In the genomic region with DNA sequence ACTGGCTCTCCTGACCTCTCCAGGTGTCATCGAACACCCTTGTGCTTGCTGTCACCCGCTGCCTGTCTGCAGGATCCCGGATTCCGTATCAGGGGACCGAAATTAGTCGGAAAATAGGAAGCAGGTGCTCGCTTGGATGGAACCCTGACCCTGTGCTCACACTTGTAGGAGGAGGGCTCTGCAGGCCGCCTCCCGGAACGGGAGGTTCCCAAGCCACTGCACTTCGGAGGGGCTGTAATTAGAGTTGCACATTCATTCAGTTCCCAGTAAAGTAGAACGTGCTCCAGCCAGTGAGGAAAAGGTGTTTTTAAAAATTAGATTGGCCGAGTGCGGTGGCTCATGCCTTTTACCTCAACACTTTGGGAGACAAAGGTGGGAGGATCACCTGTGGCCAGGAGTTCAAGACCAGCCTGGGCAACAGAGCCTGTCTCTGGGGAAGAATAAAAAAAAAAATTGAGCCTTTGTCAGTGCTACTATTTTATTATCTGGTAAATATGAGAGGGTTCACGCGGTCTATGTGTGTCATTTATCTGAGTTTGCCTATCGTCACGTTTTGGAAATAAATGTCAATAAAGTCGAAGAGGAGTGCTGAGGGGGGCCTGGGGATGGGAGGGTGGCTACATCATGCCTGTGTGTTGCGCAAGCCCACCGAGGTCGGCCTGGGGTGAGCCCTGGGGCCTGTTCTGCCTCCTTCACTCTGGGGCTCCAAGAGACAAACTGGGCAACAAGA, we compare ENCODE assay signal across 8 cellular contexts. TPM values are rescaled to one million over a fixed set of nuclear protein-coding genes. Genes with fewer than 3 reads are reported as not detected.
DNase-seq lines count a peak whose midpoint lies in the region; ATAC-seq, FAIRE-seq and TF ChIP-seq lines count a peak whose summit lies in the region.

No MANE protein-coding gene starts in this region.

- ATAC-seq in HG03571 (IDR thresholded peaks at IDR 0.05; ENCODE audit: unreplicated experiment), result no peak

- peaks cover 10% of the 10 kb centered on the region; the same call in 1 of the 2 replicates for H3K23me2 ChIP-seq in H1 (ENCODE audit: low read depth, low read length)

- no peak for FAIRE-seq in H1 (lab: Jason Lieb, UNC)

- POLR2A ChIA-PET in H1 (lab: Charles Lee; ENCODE audit: partially characterized antibody), result interaction anchor here (1.0 to 1.7 kb wide), 7 partner anchors 14 to 209 kb away, joined by 3 to 12 read pairs (median 4); partner anchors contain the start of genes HELZ2 and PTK6

- H2BK120ac ChIP-seq in H1 (replicated peaks; ENCODE audit: low read depth, low read length), result no peak overlapping the region

- WGBS in H1 (ENCODE audit: extremely low coverage in 1 of 2, insufficient coverage in 1 of 2, insufficient read length in 1 of 2, insufficient replicate concordance in 2 of 2, low coverage in 1 of 2, low lambda C conversion rate in 2 of 2, missing lambda C conversion rate in 1 of 2), 2 experiments, result 92% methylated on average over 22 of the region's 22 CpGs; no CpG with 5 or more reads in 1 of the 2 experiments

- CTCF ChIA-PET in H1 (lab: Charles Lee; ENCODE audit: partially characterized antibody), result interaction anchor here (0.6 to 5.3 kb wide), 3 partner anchors 14 to 89 kb away, joined by 3 to 28 read pairs (median 3); no protein-coding TSS in a partner anchor

- TF ChIP-seq POLR2A in H1 (IDR thresholded peaks at IDR 0.05; ENCODE audit: control extremely low read depth in 1 of 2, low read depth in 2 of 2, low read length in 2 of 2), result no peak

- H3K4me1 ChIP-seq in H1 (replicated peaks in 1 of 4; ENCODE audit: control insufficient read depth in 3 of 4, insufficient read depth in 4 of 4, low read length in 3 of 4), result peaks cover 0 to 3% (median under 1%) of the 10 kb centered on the region in 4 experiments; a peak in 3 of 7 replicates

- TF ChIP-seq RAD21 in H1 (IDR thresholded peaks at IDR 0.05 in 1 of 2, conservative IDR thresholded peaks at IDR 0.05 in 1 of 2; ENCODE audit: low read depth in 2 of 2, low read length in 2 of 2), result no peak

- no peaks in the 10 kb centered on the region for H3K9me3 ChIP-seq in H1 (ENCODE audit: insufficient read depth in 2 of 2, low read depth in 1 of 2, low read length in 1 of 2)

- H3K23ac ChIP-seq in H1 (ENCODE audit: insufficient read length), result no peak overlapping the region

- no peak overlapping the region for H2BK12ac ChIP-seq in H1 (ENCODE audit: low read depth, low read length)

- H3K79me1 ChIP-seq in H1 (ENCODE audit: low read depth, low read length), result peaks cover 4% of the 10 kb centered on the region; the same call in 1 of the 2 replicates

- H2BK15ac ChIP-seq in H1 (ENCODE audit: low read length), result no peak overlapping the region

- no peak overlapping the region for H2AFZ ChIP-seq in H1 (ENCODE audit: low read length)

- no peak for TF ChIP-seq CTCF in H1 (IDR thresholded peaks at IDR 0.05; ENCODE audit: control extremely low read depth in 1 of 3, insufficient read depth in 1 of 3, low read depth in 1 of 3, low read length in 3 of 3)

- no peak overlapping the region for H3K18ac ChIP-seq in H1 (ENCODE audit: extremely low read depth, low read length)

- no peak overlapping the region for H4K91ac ChIP-seq in H1 (replicated peaks; ENCODE audit: insufficient read length, low read length)

- H2BK5ac ChIP-seq in H1 (ENCODE audit: low read depth, low read length), result no peak overlapping the region

- no peaks in the 10 kb centered on the region for H4K20me1 ChIP-seq in H1 (replicated peaks in 1 of 2; ENCODE audit: control insufficient read depth in 1 of 2, insufficient read depth in 2 of 2, low read length in 2 of 2)

- no peak overlapping the region for H3K27ac ChIP-seq in H1 (ENCODE audit: low read depth, low read length)

- H4K5ac ChIP-seq in H1 (ENCODE audit: insufficient read length, low read depth, low read length), result no peak overlapping the region

- no peak overlapping the region; a peak in 1 of 7 replicates for H3K9ac ChIP-seq in H1 (replicated peaks in 1 of 4; ENCODE audit: extremely low read depth in 1 of 4, low read depth in 3 of 4, low read length in 3 of 4)

- H3K4ac ChIP-seq in H1 (replicated peaks; ENCODE audit: insufficient read length, low read depth, low read length), result no peak overlapping the region

- H2AK5ac ChIP-seq in H1 (ENCODE audit: low read depth, low read length), result no peak overlapping the region

- H3K79me2 ChIP-seq in H1 (ENCODE audit: control insufficient read depth in 1 of 2, insufficient read depth in 2 of 2, low read length in 2 of 2), result peaks cover 0 to 16% of the 10 kb centered on the region in 2 experiments; a peak in 2 of 4 replicates

- H3K4me3 ChIP-seq in H7 (ENCODE audit: insufficient read depth, low read depth, low read length) (peak overlapping the region; percentile 94), H1 (ENCODE audit: extremely low read depth in 1 of 4, insufficient read depth in 2 of 4, low read depth in 3 of 4, low read length in 4 of 4) (peak overlapping the region in 1 of 4 experiments; percentile 99; a peak in 1 of 8 replicates)

- no peak overlapping the region for H3K14ac ChIP-seq in H1 (ENCODE audit: insufficient read length)

- H3K27me3 ChIP-seq in H7 (ENCODE audit: control insufficient read depth, insufficient read depth, low read length) (no peaks in the 10 kb centered on the region), H1 (replicated peaks in 1 of 4; ENCODE audit: control insufficient read depth in 3 of 4, extremely low read depth in 1 of 4, insufficient read depth in 3 of 4, low read length in 3 of 4) (no peaks in the 10 kb centered on the region)

- TF ChIP-seq EP300 in H1 (IDR thresholded peaks at IDR 0.05; ENCODE audit: borderline replicate concordance in 1 of 2, low read depth in 2 of 2, low read length in 2 of 2), result no peak

- no peak overlapping the region for H4K8ac ChIP-seq in H1 (ENCODE audit: extremely low read depth, insufficient read depth, low read length)

- DNase-seq in AG08395 (ENCODE audit: low spot score), result peak; percentile 72
- DNase-seq in H7, result peak; percentile 59
- peak; percentile 68 for DNase-seq in NCI-H510A (lab: John Stamatoyannopoulos, UW)
- DNase-seq in activated CD4-positive, alpha-beta T cell treated with anti-CD3 and anti-CD28 coated beads, Interleukin-2, amount 50 U/mL, for 1 hour, result peak; percentile 57
- no peak for DNase-seq in H1 (ENCODE audit: low read depth in 1 of 2, low spot score in 2 of 2)
- peak; percentile 77 for DNase-seq in myocyte (ENCODE audit: low read depth)
- peak; percentile 48 for DNase-seq in stromal cell of bone marrow (ENCODE audit: low read depth)

- H3K56ac ChIP-seq in H1 (replicated peaks; ENCODE audit: insufficient read length, low read depth, low read length), result no peak overlapping the region

- peak overlapping the region; percentile 86 to 100; a peak in 3 of 4 replicates for H3K4me2 ChIP-seq in H1 (ENCODE audit: insufficient read depth in 1 of 2, low read depth in 2 of 2, low read length in 2 of 2)

- H2BK20ac ChIP-seq in H1 (ENCODE audit: low read length), result no peak overlapping the region

- H3K36me3 ChIP-seq in H7 (replicated peaks; ENCODE audit: control insufficient read depth, insufficient read depth, low read length), result no peaks in the 10 kb centered on the region
- H3K36me3 ChIP-seq in H1 (ENCODE audit: control insufficient read depth in 2 of 4, insufficient read depth in 4 of 4, low read length in 3 of 4), result no peaks in the 10 kb centered on the region

RNA-seq across cellular contexts. Expression of gene GMEB2, which starts 1.5 kb away (rescaled TPM):
- total RNA-seq in H7 (2014; rRNA removed; shearing (Covaris generic)), result 17.0 and 21.4 TPM in 2 replicates
- 12.9 and 14.2 TPM in 2 replicates for total RNA-seq in H1 (2021; fragmentation: NEBNext Ultra II Directional; extraction: Animal tissue kit (Norgen Biotek cat#: 25700))
- 14.2 and 19.1 TPM in 2 replicates for polyA plus RNA-seq in H1 (2011; rRNA removed)
- 11.7 TPM for polyA plus RNA-seq in H1 (2011; cell fraction: cytosol; rRNA removed)
- polyA plus RNA-seq in H1 (2011; cell fraction: nucleus; rRNA removed), result 19.6 TPM
- 8.1 to 13.0 TPM (median 12.1 TPM) in 4 replicates for polyA plus RNA-seq in H1 (2012, experiment 1 of 2)
- 11.4 TPM for polyA plus RNA-seq in H1 (2012, experiment 2 of 2)
- polyA plus RNA-seq in H1 (2013, experiment 1 of 2), result 8.3 TPM
- polyA plus RNA-seq in H1 (2013, experiment 2 of 2), result 8.1 TPM
- 7.5 TPM in 2 replicates for polyA minus RNA-seq in H1 (2011; rRNA and poly(A)+ RNA removed)
- 8.1 TPM for polyA minus RNA-seq in H1 (2011; cell fraction: cytosol; rRNA and poly(A)+ RNA removed)
- polyA minus RNA-seq in H1 (2011; cell fraction: nucleus; rRNA and poly(A)+ RNA removed), result 6.3 TPM
- total RNA-seq in myocyte, result 12.4 and 14.3 TPM in 2 replicates
- 9.2 TPM for polyA plus RNA-seq in myocyte (2012)

RNA-seq across cellular contexts. Expression of gene STMN3, which starts 24.8 kb away (rescaled TPM):
- 24.9 and 32.7 TPM in 2 replicates for total RNA-seq in H7 (2014; rRNA removed; shearing (Covaris generic))
- 63.1 and 71.6 TPM in 2 replicates for total RNA-seq in H1 (2021; fragmentation: NEBNext Ultra II Directional; extraction: Animal tissue kit (Norgen Biotek cat#: 25700))
- 51.5 and 70.8 TPM in 2 replicates for polyA plus RNA-seq in H1 (2011; rRNA removed)
- 60.4 TPM for polyA plus RNA-seq in H1 (2011; cell fraction: cytosol; rRNA removed)
- polyA plus RNA-seq in H1 (2011; cell fraction: nucleus; rRNA removed), result 122 TPM
- 42.7 to 63.6 TPM (median 56.4 TPM) in 4 replicates for polyA plus RNA-seq in H1 (2012, experiment 1 of 2)
- 53.7 TPM for polyA plus RNA-seq in H1 (2012, experiment 2 of 2)
- 35.5 TPM for polyA plus RNA-seq in H1 (2013, experiment 1 of 2)
- 37.5 TPM for polyA plus RNA-seq in H1 (2013, experiment 2 of 2)
- 11.2 and 14.8 TPM in 2 replicates for polyA minus RNA-seq in H1 (2011; rRNA and poly(A)+ RNA removed)
- polyA minus RNA-seq in H1 (2011; cell fraction: cytosol; rRNA and poly(A)+ RNA removed), result 20.3 TPM
- polyA minus RNA-seq in H1 (2011; cell fraction: nucleus; rRNA and poly(A)+ RNA removed), result 11.5 TPM
- total RNA-seq in myocyte, result 13.8 and 14.7 TPM in 2 replicates
- polyA plus RNA-seq in myocyte (2012), result 6.9 TPM

RNA-seq across cellular contexts. Expression of gene RTEL1, which starts 29.7 kb away (rescaled TPM):
- total RNA-seq in H7 (2014; rRNA removed; shearing (Covaris generic)), result 15.1 and 22.4 TPM in 2 replicates
- 37.1 and 37.8 TPM in 2 replicates for total RNA-seq in H1 (2021; fragmentation: NEBNext Ultra II Directional; extraction: Animal tissue kit (Norgen Biotek cat#: 25700))
- 16.2 and 24.3 TPM in 2 replicates for polyA plus RNA-seq in H1 (2011; rRNA removed)
- polyA plus RNA-seq in H1 (2011; cell fraction: cytosol; rRNA removed), result 19.7 TPM
- polyA plus RNA-seq in H1 (2011; cell fraction: nucleus; rRNA removed), result 181 TPM
- polyA plus RNA-seq in H1 (2012, experiment 1 of 2), result 17.9 to 26.4 TPM (median 23.9 TPM) in 4 replicates
- polyA plus RNA-seq in H1 (2012, experiment 2 of 2), result 18.4 TPM
- 14.4 TPM for polyA plus RNA-seq in H1 (2013, experiment 1 of 2)
- polyA plus RNA-seq in H1 (2013, experiment 2 of 2), result 12.9 TPM
- polyA minus RNA-seq in H1 (2011; rRNA and poly(A)+ RNA removed), result 46.2 and 51.7 TPM in 2 replicates
- polyA minus RNA-seq in H1 (2011; cell fraction: cytosol; rRNA and poly(A)+ RNA removed), result 23.6 TPM
- polyA minus RNA-seq in H1 (2011; cell fraction: nucleus; rRNA and poly(A)+ RNA removed), result 47.6 TPM
- total RNA-seq in myocyte, result 12.2 and 16.6 TPM in 2 replicates
- polyA plus RNA-seq in myocyte (2012), result 14.2 TPM

RNA-seq across cellular contexts. Expression of gene HELZ2, which starts 54.4 kb away (rescaled TPM):
- 20.1 and 27.5 TPM in 2 replicates for total RNA-seq in H7 (2014; rRNA removed; shearing (Covaris generic))
- total RNA-seq in H1 (2021; fragmentation: NEBNext Ultra II Directional; extraction: Animal tissue kit (Norgen Biotek cat#: 25700)), result 17.5 and 18.2 TPM in 2 replicates
- polyA plus RNA-seq in H1 (2011; rRNA removed), result 7.9 and 14.0 TPM in 2 replicates
- 10.0 TPM for polyA plus RNA-seq in H1 (2011; cell fraction: cytosol; rRNA removed)
- 48.4 TPM for polyA plus RNA-seq in H1 (2011; cell fraction: nucleus; rRNA removed)
- polyA plus RNA-seq in H1 (2012, experiment 1 of 2), result 7.8 to 17.1 TPM (median 14.4 TPM) in 4 replicates
- 9.1 TPM for polyA plus RNA-seq in H1 (2012, experiment 2 of 2)
- 9.5 TPM for polyA plus RNA-seq in H1 (2013, experiment 1 of 2)
- 8.5 TPM for polyA plus RNA-seq in H1 (2013, experiment 2 of 2)
- polyA minus RNA-seq in H1 (2011; rRNA and poly(A)+ RNA removed), result 16.0 and 19.4 TPM in 2 replicates
- polyA minus RNA-seq in H1 (2011; cell fraction: cytosol; rRNA and poly(A)+ RNA removed), result 21.0 TPM
- polyA minus RNA-seq in H1 (2011; cell fraction: nucleus; rRNA and poly(A)+ RNA removed), result 35.2 TPM
- 15.5 and 17.9 TPM in 2 replicates for total RNA-seq in myocyte
- polyA plus RNA-seq in myocyte (2012), result 7.5 TPM

Comparison
In these comparisons a context has a peak if more than half of its experiments do, and no peak if none do; other contexts are left out.
1. DNase-seq: peak in AG08395 (single experiment), H7 (single experiment), NCI-H510A (single experiment), activated CD4-positive, alpha-beta T cell treated with anti-CD3 and anti-CD28 coated beads, Interleukin-2, amount 50 U/mL, for 1 hour (single experiment), myocyte (single experiment) and stromal cell of bone marrow (single experiment); none in H1 (0 of 2).